1 cellular context compared by ENCODE assay signal in genomic region chr5:78795757-78796156, GRCh38.
TF ChIP-seq lines count a peak whose summit lies in the region.

No MANE protein-coding gene starts in this region.

TF ChIP-seq in GM12878, 131 proteins besides CTCF, POLR2A, EP300 and RAD21 (continued from another document):
- TF ChIP-seq PAX8 (IDR thresholded peaks at IDR 0.05), result peak; percentile 46; the same call in 1 of the 2 replicates
- TF ChIP-seq EGR1 (IDR thresholded peaks at IDR 0.05; ENCODE audit: borderline replicate concordance in 1 of 2, low read depth in 2 of 2, low read length in 2 of 2), result no peak
- TF ChIP-seq YBX1 (IDR thresholded peaks at IDR 0.05), result no peak
- no peak for TF ChIP-seq RFX5 (IDR thresholded peaks at IDR 0.05; ENCODE audit: low read depth, low read length)
- TF ChIP-seq NR2F1 (conservative IDR thresholded peaks at IDR 0.05), result peak; percentile 93
